ENCODE assay signal across 19 cellular contexts in genomic region chr5:91712718-91713117, GRCh38.
"Had no signal": no experiment of that assay in that cellular context is flagged by ENCODE, and none has a peak within 500 bp of the region (broad histone marks: within the 10 kb centered on the region; RNA-seq: fewer than 3 reads in every experiment).

No MANE protein-coding gene starts in this region.

- H3K27me3 Mint-ChIP-seq: activated CD4-positive, alpha-beta T cell treated with anti-CD3 and anti-CD28 coated beads, Interleukin-2, amount 10 ng/mL, durations not matched to agents 7 days and 5 days; memory B cell; stimulated activated naive B cell treated with anti-CD40 and anti-IgM and Interleukin-4, amounts not matched to agents 10 μg/mL and 1 μg/mL and 100 μg/mL, for 72 hours had no signal

- H3K4me1 Mint-ChIP-seq: activated CD4-positive, alpha-beta T cell treated with anti-CD3 and anti-CD28 coated beads, Interleukin-2, amount 10 ng/mL, durations not matched to agents 7 days and 5 days; activated naive CD8-positive, alpha-beta T cell treated with anti-CD3 and anti-CD28 coated beads, Interleukin-2, amount 10 ng/mL, durations not matched to agents 7 days and 5 days; memory B cell; naive thymus-derived CD8-positive, alpha-beta T cell; stimulated activated naive B cell treated with anti-CD40 and anti-IgM and Interleukin-4, amounts not matched to agents 10 μg/mL and 1 μg/mL and 100 μg/mL, for 72 hours had no signal

- ATAC-seq: foreskin keratinocyte; left ventricle myocardium superior; naive thymus-derived CD8-positive, alpha-beta T cell; stimulated activated naive B cell treated with anti-CD40 and anti-IgM and Interleukin-4, amounts not matched to agents 10 μg/mL and 1 μg/mL and 100 μg/mL, for 72 hours had no signal

- H3K4me3 Mint-ChIP-seq: activated CD4-positive, alpha-beta T cell treated with anti-CD3 and anti-CD28 coated beads, Interleukin-2, amount 10 ng/mL, durations not matched to agents 7 days and 5 days; activated naive CD8-positive, alpha-beta T cell treated with anti-CD3 and anti-CD28 coated beads, Interleukin-2, amount 10 ng/mL, durations not matched to agents 7 days and 5 days; activated T-helper 1 cell treated with anti-CD3 and anti-CD28 coated beads, Interleukin-12 subunit alpha, Interleukin-12 subunit beta, Interleukin-2, Interleukin-4 antibody, amounts not matched to agents 30 ng/mL and 10 ng/mL and 1 ng/mL, durations not matched to agents 14 hours and 24 hours and 36 hours; memory B cell; naive thymus-derived CD8-positive, alpha-beta T cell; stimulated activated naive B cell treated with anti-CD40 and anti-IgM and Interleukin-4, amounts not matched to agents 10 μg/mL and 1 μg/mL and 100 μg/mL, for 72 hours; T-helper 2 cell treated with Interferon-gamma antibody and Interleukin-4, amounts not matched to agents 5 μg/mL and 100 μg/mL, for 36 hours had no signal

- H3K27me3 ChIP-seq: cardiac muscle cell, foreskin keratinocyte, tibial artery, uterus had no signal

- H3K9me3 Mint-ChIP-seq: activated CD4-positive, alpha-beta T cell treated with anti-CD3 and anti-CD28 coated beads, Interleukin-2, amount 10 ng/mL, durations not matched to agents 7 days and 5 days; activated naive CD8-positive, alpha-beta T cell treated with anti-CD3 and anti-CD28 coated beads, Interleukin-2, amount 10 ng/mL, durations not matched to agents 7 days and 5 days; activated T-helper 1 cell treated with anti-CD3 and anti-CD28 coated beads, Interleukin-12 subunit alpha, Interleukin-12 subunit beta, Interleukin-2, Interleukin-4 antibody, amounts not matched to agents 30 ng/mL and 10 ng/mL and 1 ng/mL, durations not matched to agents 14 hours and 24 hours and 36 hours; T-helper 2 cell treated with Interferon-gamma antibody and Interleukin-4, amounts not matched to agents 5 μg/mL and 100 μg/mL, for 36 hours had no signal

- H3K27ac ChIP-seq: cardiac muscle cell, foreskin keratinocyte, tibial artery, uterus had no signal

- H3K27ac Mint-ChIP-seq: activated CD4-positive, alpha-beta T cell treated with anti-CD3 and anti-CD28 coated beads, Interleukin-2, amount 10 ng/mL, durations not matched to agents 7 days and 5 days; activated naive CD8-positive, alpha-beta T cell treated with anti-CD3 and anti-CD28 coated beads, Interleukin-2, amount 10 ng/mL, durations not matched to agents 7 days and 5 days; activated T-helper 1 cell treated with anti-CD3 and anti-CD28 coated beads, Interleukin-12 subunit alpha, Interleukin-12 subunit beta, Interleukin-2, Interleukin-4 antibody, amounts not matched to agents 30 ng/mL and 10 ng/mL and 1 ng/mL, durations not matched to agents 14 hours and 24 hours and 36 hours; memory B cell; naive thymus-derived CD8-positive, alpha-beta T cell; stimulated activated naive B cell treated with anti-CD40 and anti-IgM and Interleukin-4, amounts not matched to agents 10 μg/mL and 1 μg/mL and 100 μg/mL, for 72 hours; T-helper 2 cell treated with Interferon-gamma antibody and Interleukin-4, amounts not matched to agents 5 μg/mL and 100 μg/mL, for 36 hours had no signal

- H3K4me1 ChIP-seq: foreskin keratinocyte, tibial artery, uterus had no signal

- H3K36me3 Mint-ChIP-seq: activated naive CD8-positive, alpha-beta T cell treated with anti-CD3 and anti-CD28 coated beads, Interleukin-2, amount 10 ng/mL, durations not matched to agents 7 days and 5 days; memory B cell; naive thymus-derived CD8-positive, alpha-beta T cell; stimulated activated naive B cell treated with anti-CD40 and anti-IgM and Interleukin-4, amounts not matched to agents 10 μg/mL and 1 μg/mL and 100 μg/mL, for 72 hours had no signal

- H3K4me3 ChIP-seq: cardiac muscle cell, tibial artery, uterus had no signal

- DNase-seq: activated CD4-positive, alpha-beta T cell treated with anti-CD3 and anti-CD28 coated beads, Interleukin-2, amount 10 ng/mL, durations not matched to agents 7 days and 5 days; activated CD8-positive, alpha-beta memory T cell treated with anti-CD3 and anti-CD28 coated beads for 24 hours; activated naive CD4-positive, alpha-beta T cell; activated naive CD8-positive, alpha-beta T cell treated with anti-CD3 and anti-CD28 coated beads, Interleukin-2, amount 10 ng/mL, durations not matched to agents 7 days and 5 days; aorta; foreskin keratinocyte; kidney glomerular epithelial cell; left ventricle myocardium superior; naive thymus-derived CD8-positive, alpha-beta T cell; retina; stimulated activated CD4-positive, alpha-beta T cell treated with anti-CD3 and anti-CD28 coated beads, Interleukin-15, amount 100 ng/mL, for 24 hours; stimulated activated CD4-positive, alpha-beta T cell treated with anti-CD3 and anti-CD28 coated beads, Interleukin-4, amount 100 ng/mL, for 1 hour; stimulated activated naive B cell treated with anti-CD40 and anti-IgM and Interleukin-4, amounts not matched to agents 10 μg/mL and 1 μg/mL and 100 μg/mL, for 72 hours; tibial artery; uterus had no signal

- H3K36me3 ChIP-seq: cardiac muscle cell, tibial artery, uterus had no signal
